ENCODE assay signal across 8 cellular contexts in genomic region chr15:99732711-99733267, GRCh38. TPM values are rescaled to one million over a fixed set of nuclear protein-coding genes. Genes with fewer than 3 reads are reported as not detected.
DNase-seq lines count a peak whose midpoint lies in the region; ATAC-seq and TF ChIP-seq lines count a peak whose summit lies in the region.

No MANE protein-coding gene starts in this region.

- no peaks in the 10 kb centered on the region for H3K36me3 Mint-ChIP-seq in activated naive CD8-positive, alpha-beta T cell treated with anti-CD3 and anti-CD28 coated beads, Interleukin-2, amount 50 U/mL, for 24 hours (ENCODE audit: low read depth)

- peak; percentile 21 for DNase-seq in Daoy (ENCODE audit: low read depth)
- DNase-seq in GM20000 (ENCODE audit: low spot score), result peak; percentile 42
- no peak for DNase-seq in activated naive CD8-positive, alpha-beta T cell treated with anti-CD3 and anti-CD28 coated beads, Interleukin-2, amount 50 U/mL, for 24 hours
- peak; percentile 30 for DNase-seq in iPS-NIHi11 (ENCODE audit: low spot score)
- DNase-seq in stimulated activated CD4-positive, alpha-beta T cell treated with anti-CD3 and anti-CD28 coated beads, Interleukin-1b, Interleukin-23, amount 100 ng/mL, for 48 hours, result peak; percentile 6
- DNase-seq in NCI-H2171 treated with DMSO at 0.1 percent for 48 hours (lab: John Stamatoyannopoulos, UW), result no peak
- no peak for DNase-seq in SKM-1 treated with dmso at 0.1 percent for 144 hours (lab: John Stamatoyannopoulos, UW; ENCODE audit: unreplicated experiment)

- no peaks in the 10 kb centered on the region for H3K27me3 Mint-ChIP-seq in activated naive CD8-positive, alpha-beta T cell treated with anti-CD3 and anti-CD28 coated beads, Interleukin-2, amount 50 U/mL, for 24 hours

- peak overlapping the region; percentile 78 for H3K4me3 Mint-ChIP-seq in activated naive CD8-positive, alpha-beta T cell treated with anti-CD3 and anti-CD28 coated beads, Interleukin-2, amount 50 U/mL, for 24 hours

- no peak for TF ChIP-seq CTCF in GM20000 (IDR thresholded peaks at IDR 0.05; ENCODE audit: extremely low read depth, missing control alignments)

- peaks cover 28% of the 10 kb centered on the region for H3K4me1 Mint-ChIP-seq in activated naive CD8-positive, alpha-beta T cell treated with anti-CD3 and anti-CD28 coated beads, Interleukin-2, amount 50 U/mL, for 24 hours

- ATAC-seq in HG03571 (IDR thresholded peaks at IDR 0.05; ENCODE audit: unreplicated experiment), result peak; percentile 29
- no peak for ATAC-seq in activated naive CD8-positive, alpha-beta T cell treated with anti-CD3 and anti-CD28 coated beads, Interleukin-2, amount 50 U/mL, for 24 hours

- peaks cover 5% of the 10 kb centered on the region for H3K9me3 Mint-ChIP-seq in activated naive CD8-positive, alpha-beta T cell treated with anti-CD3 and anti-CD28 coated beads, Interleukin-2, amount 50 U/mL, for 24 hours

- H3K27ac Mint-ChIP-seq in activated naive CD8-positive, alpha-beta T cell treated with anti-CD3 and anti-CD28 coated beads, Interleukin-2, amount 50 U/mL, for 24 hours, result peak overlapping the region; percentile 52

RNA-seq across cellular contexts. Expression of gene LYSMD4, which starts 0.4 kb away (rescaled TPM):
- 2.5 and 3.6 TPM in 2 replicates for total RNA-seq in Daoy (2014; rRNA removed; shearing (Covaris generic))

Comparison
In these comparisons a context has a peak if more than half of its experiments do, and no peak if none do; other contexts are left out.
1. DNase-seq: peak in Daoy (single experiment), GM20000 (single experiment), iPS-NIHi11 (single experiment) and stimulated activated CD4-positive, alpha-beta T cell treated with anti-CD3 and anti-CD28 coated beads, Interleukin-1b, Interleukin-23, amount 100 ng/mL, for 48 hours (single experiment); none in activated naive CD8-positive, alpha-beta T cell treated with anti-CD3 and anti-CD28 coated beads, Interleukin-2, amount 50 U/mL, for 24 hours (single experiment), NCI-H2171 treated with DMSO at 0.1 percent for 48 hours (single experiment) and SKM-1 treated with dmso at 0.1 percent for 144 hours (single experiment).